ENCODE assay signal across 23 cellular contexts in genomic region chr16:73387979-73388378, GRCh38.
A peak's percentile ranks its signal among the peaks of the same experiment; 100 is the strongest.
DNase-seq lines count a peak whose midpoint lies in the region; ATAC-seq, FAIRE-seq and TF ChIP-seq lines count a peak whose summit lies in the region.
"Had no signal": no experiment of that assay in that cellular context is flagged by ENCODE, and none has a peak within 500 bp of the region (broad histone marks: within the 10 kb centered on the region; RNA-seq: fewer than 3 reads in every experiment).

No MANE protein-coding gene starts in this region.

- no peaks in the 10 kb centered on the region for H4K20me1 ChIP-seq in DND-41 (ENCODE audit: insufficient read depth, low read length)
- no peaks in the 10 kb centered on the region for H4K20me1 ChIP-seq in K562 (replicated peaks; ENCODE audit: control insufficient read depth, insufficient read depth, low read length)
- H4K20me1 ChIP-seq: BLaER1 had no signal

- no peak for TF ChIP-seq EP300 in Ishikawa (IDR thresholded peaks at IDR 0.05; ENCODE audit: borderline replicate concordance)
- no peak for TF ChIP-seq EP300 in K562 (IDR thresholded peaks at IDR 0.05; ENCODE audit: low read length)

- no peaks in the 10 kb centered on the region for H3K36me3 Mint-ChIP-seq in neural crest cell (ENCODE audit: low read depth)
- H3K36me3 Mint-ChIP-seq: CD4-positive, CD25-positive, alpha-beta regulatory T cell; CD8-positive, alpha-beta T cell had no signal

- in situ Hi-C loops in K562 (cut with MboI): no loop called here

- peak overlapping the region; percentile 62 for H2AFZ ChIP-seq in DND-41 (ENCODE audit: low read depth, low read length)
- H2AFZ ChIP-seq in K562 (ENCODE audit: low read depth, low read length): no peak overlapping the region

- H3K9ac ChIP-seq in DND-41 (ENCODE audit: low read depth, low read length): no peak overlapping the region
- no peak overlapping the region for H3K9ac ChIP-seq in K562 (ENCODE audit: insufficient read depth in 1 of 2, low read depth in 2 of 2, low read length in 2 of 2)
- H3K9ac ChIP-seq: BLaER1 had no signal

- no peak for DNase-seq in DND-41
- no peak for DNase-seq in K562 (ENCODE audit: extremely low read depth in 1 of 4, low spot score in 3 of 4)
- no peak for DNase-seq in neural crest cell (ENCODE audit: low read depth, low spot score)
- no peak for DNase-seq in NCI-H82 (lab: John Stamatoyannopoulos, UW)
- DNase-seq in NCI-H1417 treated with DMSO at 0.1 percent for 48 hours (lab: John Stamatoyannopoulos, UW): no peak
- DNase-seq in OCI-M2 (lab: John Stamatoyannopoulos, UW; ENCODE audit: unreplicated experiment): no peak
- DNase-seq in cerebellum (ENCODE audit: low spot score): no peak
- DNase-seq: Caco-2; CD4-positive, CD25-positive, alpha-beta regulatory T cell; CD8-positive, alpha-beta T cell; DMS153; EL; GDM1; H9; HFFc6 had no signal

- H3K9me3 ChIP-seq in DND-41 (ENCODE audit: insufficient read depth, low read length, severe bottlenecking): no peaks in the 10 kb centered on the region
- no peaks in the 10 kb centered on the region for H3K9me3 ChIP-seq in K562 (replicated peaks; ENCODE audit: control insufficient read depth, insufficient read depth, low read depth, low read length)
- H3K9me3 ChIP-seq: BLaER1, Caco-2 had no signal

- TF ChIP-seq RAD21 in Ishikawa (IDR thresholded peaks at IDR 0.05; ENCODE audit: low read depth): no peak
- TF ChIP-seq RAD21 in K562 (CRISPR knock-in tag; conservative IDR thresholded peaks at IDR 0.05 in 1 of 2, IDR thresholded peaks at IDR 0.05 in 1 of 2): no peak

- peak overlapping the region; percentile 65 for H3K27ac Mint-ChIP-seq in neural crest cell (ENCODE audit: unreplicated experiment)
- H3K27ac Mint-ChIP-seq: B cell; CD4-positive, CD25-positive, alpha-beta regulatory T cell; CD8-positive, alpha-beta T cell; H9; HFFc6 had no signal

- FAIRE-seq in K562 (lab: Jason Lieb, UNC): no peak
- FAIRE-seq: A204.1, GM12891, GM18507 had no signal

- ATAC-seq in DND-41 (ENCODE audit: insufficient read depth, low read depth): no peak
- ATAC-seq in K562: no peak
- ATAC-seq: CD8-positive, alpha-beta T cell had no signal

- H3K79me2 ChIP-seq in DND-41 (ENCODE audit: insufficient read depth, low read length) (no peaks in the 10 kb centered on the region), K562 (ENCODE audit: control insufficient read depth, insufficient read depth, low read length) (no peaks in the 10 kb centered on the region)

- H3K9me3 Mint-ChIP-seq in neural crest cell: no peaks in the 10 kb centered on the region
- H3K9me3 Mint-ChIP-seq: CD8-positive, alpha-beta T cell; H9; HFFc6 had no signal

- H3K4me1 Mint-ChIP-seq in neural crest cell: peaks cover 37% of the 10 kb centered on the region
- H3K4me1 Mint-ChIP-seq: B cell; CD4-positive, CD25-positive, alpha-beta regulatory T cell had no signal

- no peak for TF ChIP-seq POLR2A in K562 (conservative IDR thresholded peaks at IDR 0.05)

- H3K4me1 ChIP-seq in DND-41 (ENCODE audit: insufficient read depth, low read length) (no peaks in the 10 kb centered on the region), K562 (replicated peaks in 1 of 2; ENCODE audit: control insufficient read depth in 2 of 2, insufficient read depth in 2 of 2, low read length in 2 of 2) (no peaks in the 10 kb centered on the region)
- H3K4me1 ChIP-seq: Caco-2 had no signal

- no peak overlapping the region for H3K27ac ChIP-seq in DND-41 (ENCODE audit: low read length)
- H3K27ac ChIP-seq in K562 (ENCODE audit: extremely low read depth, low read depth, low read length): no peak overlapping the region
- H3K27ac ChIP-seq: 22Rv1, BLaER1, C4-2B had no signal

- BruUV-seq in K562 (replicated peaks; lab: Mats Ljungman, UMichigan): no TSS peak

- H3K36me3 ChIP-seq in DND-41 (ENCODE audit: insufficient read depth, low read length) (no peaks in the 10 kb centered on the region), K562 (ENCODE audit: control insufficient read depth, insufficient read depth, low read length) (no peaks in the 10 kb centered on the region)
- H3K36me3 ChIP-seq: BLaER1 had no signal

- no peak overlapping the region for H3K4me3 Mint-ChIP-seq in neural crest cell
- H3K4me3 Mint-ChIP-seq: B cell; CD4-positive, CD25-positive, alpha-beta regulatory T cell; CD8-positive, alpha-beta T cell; H9; HFFc6 had no signal

- WGBS in K562 (ENCODE audit: insufficient coverage, low coverage, missing lambda C conversion rate): 0% methylated on average over 3 of the region's 3 CpGs

- H3K27me3 ChIP-seq in DND-41 (ENCODE audit: insufficient read depth, low read length, poor library complexity): no peaks in the 10 kb centered on the region
- peaks cover 1 to 21% of the 10 kb centered on the region in 2 experiments; a peak in 4 of 5 replicates for H3K27me3 ChIP-seq in K562 (ENCODE audit: control insufficient read depth in 2 of 2, insufficient read depth in 2 of 2, low read length in 2 of 2)
- H3K27me3 ChIP-seq: BLaER1 had no signal

- intact Hi-C loops in K562 (cut with micrococcal nuclease): no loop called here

- POLR2A ChIA-PET in K562 (lab: Yijun Ruan, JAX): no interaction called here

- no peak overlapping the region for H3K4me3 ChIP-seq in DND-41 (ENCODE audit: low read depth in 1 of 2, low read length in 2 of 2)
- H3K4me3 ChIP-seq in K562: no peak overlapping the region
- H3K4me3 ChIP-seq: BLaER1 had no signal

- H3K27me3 Mint-ChIP-seq in neural crest cell (ENCODE audit: low read depth): no peaks in the 10 kb centered on the region
- H3K27me3 Mint-ChIP-seq: CD4-positive, CD25-positive, alpha-beta regulatory T cell had no signal

- no peak for TF ChIP-seq CTCF in DND-41 (IDR thresholded peaks at IDR 0.05; ENCODE audit: borderline replicate concordance, extremely low read depth, low read length, poor library complexity, severe bottlenecking)
- no peak for TF ChIP-seq CTCF in K562 (IDR thresholded peaks at IDR 0.05 in 2 of 3, conservative IDR thresholded peaks at IDR 0.05 in 1 of 3; ENCODE audit: insufficient read depth in 2 of 3, low read depth in 1 of 3, low read length in 3 of 3)
- no peak for TF ChIP-seq CTCF in neural crest cell (conservative IDR thresholded peaks at IDR 0.05)

- no peaks in the 10 kb centered on the region for H3K9me1 ChIP-seq in K562 (ENCODE audit: control insufficient read depth, insufficient read depth, low read length)

- H3K4me2 ChIP-seq in DND-41 (ENCODE audit: insufficient read depth, low read length) (no peak overlapping the region), K562 (ENCODE audit: insufficient read depth, low read length) (no peak overlapping the region)
- H3K4me2 ChIP-seq: BLaER1 had no signal

- CTCF ChIA-PET in K562 (lab: Yijun Ruan, JAX; ENCODE audit: low intra/inter-chr PET ratio): no interaction called here

TF ChIP-seq in Ishikawa, 13 proteins besides CTCF, POLR2A, EP300 and RAD21:
- TF ChIP-seq YY1 (IDR thresholded peaks at IDR 0.05; ENCODE audit: low read depth) (0 out of 2 replicates have a peak, but pooled peaks have one; percentile 26), ZBTB7A (IDR thresholded peaks at IDR 0.05; ENCODE audit: low read depth) (no peak)

TF ChIP-seq in K562, 482 proteins besides CTCF, POLR2A, EP300 and RAD21:
- TF ChIP-seq ZNF354B (CRISPR knock-in tag; IDR thresholded peaks at IDR 0.05): no peak
- TF ChIP-seq YY1 (IDR thresholded peaks at IDR 0.05; ENCODE audit: borderline replicate concordance in 1 of 3, control insufficient read depth in 1 of 3, extremely low read depth in 1 of 3, insufficient read depth in 3 of 3, insufficient read length in 1 of 3, insufficient replicate concordance in 2 of 3, low read depth in 1 of 3, low read length in 2 of 3): peak in 2 of 3 experiments; percentile 36 to 87
- TF ChIP-seq ELK3 (CRISPR knock-in tag; IDR thresholded peaks at IDR 0.05): no peak
- peak; percentile 30; the same call in 1 of the 2 replicates for TF ChIP-seq TEAD4 (IDR thresholded peaks at IDR 0.05; ENCODE audit: low read length)
- TF ChIP-seq TEAD4 (CRISPR knock-in tag; IDR thresholded peaks at IDR 0.05; ENCODE audit: borderline replicate concordance): no peak
